Comparison of ENCODE assay signal across 26 cellular contexts in genomic region chr10:87105725-87106124, GRCh38.
"Had no signal": no experiment of that assay in that cellular context is flagged by ENCODE, and none has a peak within 500 bp of the region (broad histone marks: within the 10 kb centered on the region; RNA-seq: fewer than 3 reads in every experiment).

No MANE protein-coding gene starts in this region.

- H3K4me2 ChIP-seq: neural progenitor cell had no signal

- H3K9me3 Mint-ChIP-seq: nephron; neural progenitor cell; stimulated activated effector memory CD8-positive, alpha-beta T cell treated with anti-CD3 and anti-CD28 coated beads, Interleukin-12 subunit alpha, Interleukin-12 subunit beta, amount 100 ng/mL, for 72 hours; stimulated activated naive B cell treated with anti-CD40 and anti-IgM and Interleukin-4, amounts not matched to agents 10 μg/mL and 1 μg/mL and 100 μg/mL, for 72 hours; stimulated activated naive CD8-positive, alpha-beta T cell treated with anti-CD3 and anti-CD28 coated beads, Interleukin-15, Interleukin-2, amounts not matched to agents 100 ng/mL and 50 ng/mL, for 24 hours had no signal

- DNase-seq: occipital lobe; ovary; posterior cingulate gyrus; psoas muscle; right cardiac atrium; right lobe of liver; sigmoid colon; stimulated activated CD4-positive, alpha-beta T cell treated with anti-CD3 and anti-CD28 coated beads, Interleukin-15, amount 100 ng/mL, for 24 hours; stimulated activated CD4-positive, alpha-beta T cell treated with anti-CD3 and anti-CD28 coated beads, Interleukin-2, amount 100 ng/mL, for 24 hours; stimulated activated CD4-positive, alpha-beta T cell treated with anti-CD3 and anti-CD28 coated beads, Interleukin-2, amount 100 ng/mL, for 48 hours; stimulated activated CD4-positive, alpha-beta T cell treated with anti-CD3 and anti-CD28 coated beads, Interleukin-4, amount 100 ng/mL, for 24 hours; stimulated activated naive B cell treated with anti-CD40 and anti-IgM and Interleukin-4, amounts not matched to agents 10 μg/mL and 1 μg/mL and 100 μg/mL, for 72 hours; stimulated activated naive CD4-positive, alpha-beta T cell treated with Interleukin-2 at 50 U/mL for 16 hours; stomach; thyroid gland; trophoblast cell; upper lobe of left lung had no signal

- H3K27me3 Mint-ChIP-seq: progenitor cell of endocrine pancreas; stimulated activated naive B cell treated with anti-CD40 and anti-IgM and Interleukin-4, amounts not matched to agents 10 μg/mL and 1 μg/mL and 100 μg/mL, for 72 hours; stimulated activated naive CD8-positive, alpha-beta T cell treated with anti-CD3 and anti-CD28 coated beads, Interleukin-15, Interleukin-2, amounts not matched to agents 100 ng/mL and 50 ng/mL, for 24 hours had no signal

- H3K27ac Mint-ChIP-seq: nephron; neural progenitor cell; progenitor cell of endocrine pancreas; stimulated activated effector memory CD8-positive, alpha-beta T cell treated with anti-CD3 and anti-CD28 coated beads, Interleukin-12 subunit alpha, Interleukin-12 subunit beta, amount 100 ng/mL, for 72 hours; stimulated activated naive B cell treated with anti-CD40 and anti-IgM and Interleukin-4, amounts not matched to agents 10 μg/mL and 1 μg/mL and 100 μg/mL, for 72 hours; stimulated activated naive CD8-positive, alpha-beta T cell treated with anti-CD3 and anti-CD28 coated beads, Interleukin-15, Interleukin-2, amounts not matched to agents 100 ng/mL and 50 ng/mL, for 24 hours had no signal

- H3K27ac ChIP-seq: neural progenitor cell, ovary, parathyroid adenoma, psoas muscle, right lobe of liver, sigmoid colon, stomach, thoracic aorta, thyroid gland, tibial nerve, upper lobe of left lung, vagina had no signal

- H3K4me1 Mint-ChIP-seq: nephron; neural progenitor cell; stimulated activated effector memory CD8-positive, alpha-beta T cell treated with anti-CD3 and anti-CD28 coated beads, Interleukin-12 subunit alpha, Interleukin-12 subunit beta, amount 100 ng/mL, for 72 hours had no signal

- H3K4me3 Mint-ChIP-seq: nephron; neural progenitor cell; stimulated activated effector memory CD8-positive, alpha-beta T cell treated with anti-CD3 and anti-CD28 coated beads, Interleukin-12 subunit alpha, Interleukin-12 subunit beta, amount 100 ng/mL, for 72 hours; stimulated activated naive B cell treated with anti-CD40 and anti-IgM and Interleukin-4, amounts not matched to agents 10 μg/mL and 1 μg/mL and 100 μg/mL, for 72 hours; stimulated activated naive CD8-positive, alpha-beta T cell treated with anti-CD3 and anti-CD28 coated beads, Interleukin-15, Interleukin-2, amounts not matched to agents 100 ng/mL and 50 ng/mL, for 24 hours had no signal

- ATAC-seq: psoas muscle; right cardiac atrium; right lobe of liver; stimulated activated effector memory CD8-positive, alpha-beta T cell treated with anti-CD3 and anti-CD28 coated beads, Interleukin-12 subunit alpha, Interleukin-12 subunit beta, amount 100 ng/mL, for 72 hours; stimulated activated naive B cell treated with anti-CD40 and anti-IgM and Interleukin-4, amounts not matched to agents 10 μg/mL and 1 μg/mL and 100 μg/mL, for 72 hours had no signal

- H3K4me3 ChIP-seq: neural progenitor cell, ovary, psoas muscle, right lobe of liver, sigmoid colon, stomach, thoracic aorta, thyroid gland, tibial nerve, upper lobe of left lung, vagina had no signal

- H3K79me2 ChIP-seq: parathyroid adenoma had no signal

- H2AFZ ChIP-seq: neural progenitor cell, parathyroid adenoma had no signal

- H3K36me3 ChIP-seq: ovary had no signal

- H3K4me1 ChIP-seq: neural progenitor cell, parathyroid adenoma, psoas muscle, right lobe of liver, sigmoid colon, stomach, thyroid gland, tibial nerve, upper lobe of left lung, vagina had no signal

- H3K27me3 ChIP-seq: neural progenitor cell, ovary, right lobe of liver, sigmoid colon, stomach, thyroid gland, tibial nerve, upper lobe of left lung, vagina had no signal

- H3K9me3 ChIP-seq: ovary, psoas muscle, right lobe of liver, sigmoid colon, stomach, thoracic aorta, thyroid gland, tibial nerve, upper lobe of left lung, vagina had no signal
